In the genomic region with DNA sequence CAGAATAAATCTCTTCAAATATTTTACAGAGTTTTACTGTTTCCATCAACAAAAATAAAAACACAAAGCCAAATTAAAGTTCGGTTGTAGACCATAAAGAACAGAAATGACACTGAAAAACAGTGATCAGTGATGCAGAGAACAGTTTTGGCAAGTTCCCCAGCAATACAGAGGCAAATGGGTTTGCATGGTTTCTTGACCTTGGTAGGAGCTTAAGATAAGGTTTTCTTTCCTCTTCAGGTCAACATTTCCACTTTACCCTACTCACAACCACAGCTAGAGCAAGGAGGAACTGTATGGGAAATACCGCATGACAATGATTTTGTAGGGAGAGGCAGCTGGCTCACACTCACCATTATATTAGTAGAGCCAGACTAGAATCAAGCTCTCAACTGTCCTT, we compare ENCODE assay signal across 1 cellular context.
TF ChIP-seq lines count a peak whose summit lies in the region.

No MANE protein-coding gene starts in this region.

TF ChIP-seq in K562, 482 proteins besides CTCF, POLR2A, EP300 and RAD21 (continued from another document):
- TF ChIP-seq, protein P1, sequence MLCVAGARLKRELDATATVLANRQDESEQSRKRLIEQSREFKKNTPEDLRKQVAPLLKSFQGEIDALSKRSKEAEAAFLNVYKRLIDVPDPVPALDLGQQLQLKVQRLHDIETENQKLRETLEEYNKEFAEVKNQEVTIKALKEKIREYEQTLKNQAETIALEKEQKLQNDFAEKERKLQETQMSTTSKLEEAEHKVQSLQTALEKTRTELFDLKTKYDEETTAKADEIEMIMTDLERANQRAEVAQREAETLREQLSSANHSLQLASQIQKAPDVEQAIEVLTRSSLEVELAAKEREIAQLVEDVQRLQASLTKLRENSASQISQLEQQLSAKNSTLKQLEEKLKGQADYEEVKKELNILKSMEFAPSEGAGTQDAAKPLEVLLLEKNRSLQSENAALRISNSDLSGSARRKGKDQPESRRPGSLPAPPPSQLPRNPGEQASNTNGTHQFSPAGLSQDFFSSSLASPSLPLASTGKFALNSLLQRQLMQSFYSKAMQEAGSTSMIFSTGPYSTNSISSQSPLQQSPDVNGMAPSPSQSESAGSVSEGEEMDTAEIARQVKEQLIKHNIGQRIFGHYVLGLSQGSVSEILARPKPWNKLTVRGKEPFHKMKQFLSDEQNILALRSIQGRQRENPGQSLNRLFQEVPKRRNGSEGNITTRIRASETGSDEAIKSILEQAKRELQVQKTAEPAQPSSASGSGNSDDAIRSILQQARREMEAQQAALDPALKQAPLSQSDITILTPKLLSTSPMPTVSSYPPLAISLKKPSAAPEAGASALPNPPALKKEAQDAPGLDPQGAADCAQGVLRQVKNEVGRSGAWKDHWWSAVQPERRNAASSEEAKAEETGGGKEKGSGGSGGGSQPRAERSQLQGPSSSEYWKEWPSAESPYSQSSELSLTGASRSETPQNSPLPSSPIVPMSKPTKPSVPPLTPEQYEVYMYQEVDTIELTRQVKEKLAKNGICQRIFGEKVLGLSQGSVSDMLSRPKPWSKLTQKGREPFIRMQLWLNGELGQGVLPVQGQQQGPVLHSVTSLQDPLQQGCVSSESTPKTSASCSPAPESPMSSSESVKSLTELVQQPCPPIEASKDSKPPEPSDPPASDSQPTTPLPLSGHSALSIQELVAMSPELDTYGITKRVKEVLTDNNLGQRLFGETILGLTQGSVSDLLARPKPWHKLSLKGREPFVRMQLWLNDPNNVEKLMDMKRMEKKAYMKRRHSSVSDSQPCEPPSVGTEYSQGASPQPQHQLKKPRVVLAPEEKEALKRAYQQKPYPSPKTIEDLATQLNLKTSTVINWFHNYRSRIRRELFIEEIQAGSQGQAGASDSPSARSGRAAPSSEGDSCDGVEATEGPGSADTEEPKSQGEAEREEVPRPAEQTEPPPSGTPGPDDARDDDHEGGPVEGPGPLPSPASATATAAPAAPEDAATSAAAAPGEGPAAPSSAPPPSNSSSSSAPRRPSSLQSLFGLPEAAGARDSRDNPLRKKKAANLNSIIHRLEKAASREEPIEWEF (CRISPR knock-in tag; IDR thresholded peaks at IDR 0.05), result no peak
- TF ChIP-seq ZNF79 (CRISPR knock-in tag; IDR thresholded peaks at IDR 0.05; ENCODE audit: low read depth), result no peak
- no peak for TF ChIP-seq ZNF436 (CRISPR knock-in tag; IDR thresholded peaks at IDR 0.05)
- TF ChIP-seq, protein P2, sequence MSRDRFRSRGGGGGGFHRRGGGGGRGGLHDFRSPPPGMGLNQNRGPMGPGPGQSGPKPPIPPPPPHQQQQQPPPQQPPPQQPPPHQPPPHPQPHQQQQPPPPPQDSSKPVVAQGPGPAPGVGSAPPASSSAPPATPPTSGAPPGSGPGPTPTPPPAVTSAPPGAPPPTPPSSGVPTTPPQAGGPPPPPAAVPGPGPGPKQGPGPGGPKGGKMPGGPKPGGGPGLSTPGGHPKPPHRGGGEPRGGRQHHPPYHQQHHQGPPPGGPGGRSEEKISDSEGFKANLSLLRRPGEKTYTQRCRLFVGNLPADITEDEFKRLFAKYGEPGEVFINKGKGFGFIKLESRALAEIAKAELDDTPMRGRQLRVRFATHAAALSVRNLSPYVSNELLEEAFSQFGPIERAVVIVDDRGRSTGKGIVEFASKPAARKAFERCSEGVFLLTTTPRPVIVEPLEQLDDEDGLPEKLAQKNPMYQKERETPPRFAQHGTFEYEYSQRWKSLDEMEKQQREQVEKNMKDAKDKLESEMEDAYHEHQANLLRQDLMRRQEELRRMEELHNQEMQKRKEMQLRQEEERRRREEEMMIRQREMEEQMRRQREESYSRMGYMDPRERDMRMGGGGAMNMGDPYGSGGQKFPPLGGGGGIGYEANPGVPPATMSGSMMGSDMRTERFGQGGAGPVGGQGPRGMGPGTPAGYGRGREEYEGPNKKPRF (IDR thresholded peaks at IDR 0.05; ENCODE audit: low read depth, low read length), result no peak
- TF ChIP-seq ZNF717 (CRISPR knock-in tag; IDR thresholded peaks at IDR 0.05), result no peak
TF ChIP-seq in K562: peak in this region for 0.
